In genomic region chr22:23903328-23903971, GRCh38 we compare ENCODE assay signal across 1 cellular context.
A peak's percentile ranks its signal among the peaks of the same experiment; 100 is the strongest.
TF ChIP-seq lines count a peak whose summit lies in the region.

No MANE protein-coding gene starts in this region.

TF ChIP-seq in HEK293, 187 proteins besides CTCF, POLR2A, EP300 and RAD21 (continued from another document and continues in another):
- TF ChIP-seq ZNF658 (tag by site-specific recombination; IDR thresholded peaks at IDR 0.05) (no peak), HOXC10 (CRISPR knock-in tag; IDR thresholded peaks at IDR 0.05) (no peak), ZNF580 (tag by site-specific recombination; IDR thresholded peaks at IDR 0.05) (no peak), KLF7 (tag by site-specific recombination; IDR thresholded peaks at IDR 0.05; ENCODE audit: borderline replicate concordance) (no peak), ZNF211 (tag by site-specific recombination; IDR thresholded peaks at IDR 0.05; ENCODE audit: low read depth) (no peak), ZNF645 (tag by site-specific recombination; IDR thresholded peaks at IDR 0.05) (no peak), ZFP37 (tag by site-specific recombination; IDR thresholded peaks at IDR 0.05) (no peak), ZNF239 (tag by site-specific recombination; IDR thresholded peaks at IDR 0.05) (no peak), ZNF354C (tag by site-specific recombination; IDR thresholded peaks at IDR 0.05; ENCODE audit: borderline replicate concordance, low read depth) (no peak), ZNF155 (tag by site-specific recombination; IDR thresholded peaks at IDR 0.05) (no peak), ZNF830 (tag by site-specific recombination; IDR thresholded peaks at IDR 0.05; ENCODE audit: low read depth) (no peak), ZNF140 (tag by site-specific recombination; IDR thresholded peaks at IDR 0.05) (no peak), ZFHX2 (tag by site-specific recombination; conservative IDR thresholded peaks at IDR 0.05) (peak; percentile 63), ZBTB1 (tag by site-specific recombination; IDR thresholded peaks at IDR 0.05) (no peak), ZNF214 (tag by site-specific recombination; IDR thresholded peaks at IDR 0.05; ENCODE audit: borderline replicate concordance) (no peak), PRDM10 (tag by site-specific recombination; IDR thresholded peaks at IDR 0.05) (peak; percentile 83), ZNF488 (tag by site-specific recombination; IDR thresholded peaks at IDR 0.05) (no peak), ZSCAN23 (tag by site-specific recombination; IDR thresholded peaks at IDR 0.05) (no peak), ZNF274 (IDR thresholded peaks at IDR 0.05; ENCODE audit: low read length) (no peak), ZNF274 (tag by site-specific recombination; IDR thresholded peaks at IDR 0.05; ENCODE audit: borderline replicate concordance) (no peak), ZBTB48 (tag by site-specific recombination; IDR thresholded peaks at IDR 0.05) (peak; percentile 88), EGR2 (tag by site-specific recombination; IDR thresholded peaks at IDR 0.05; ENCODE audit: low read depth) (0 out of 2 replicates have a peak, but pooled peaks have one; percentile 29), ZNF146 (tag by site-specific recombination; IDR thresholded peaks at IDR 0.05) (no peak), ZEB2 (tag by site-specific recombination; IDR thresholded peaks at IDR 0.05) (peak; percentile 43; the same call in 1 of the 2 replicates), ZNF426 (tag by site-specific recombination; IDR thresholded peaks at IDR 0.05) (no peak), ZNF132 (tag by site-specific recombination; IDR thresholded peaks at IDR 0.05; ENCODE audit: borderline replicate concordance) (no peak), REPIN1 (tag by site-specific recombination; IDR thresholded peaks at IDR 0.05; ENCODE audit: low read depth) (no peak), ZNF335 (tag by site-specific recombination; conservative IDR thresholded peaks at IDR 0.05) (peak; percentile 84), ZNF157 (tag by site-specific recombination; IDR thresholded peaks at IDR 0.05) (no peak), IKZF3 (tag by site-specific recombination; IDR thresholded peaks at IDR 0.05) (peak; percentile 62; the same call in 1 of the 2 replicates), ZNF16 (tag by site-specific recombination; IDR thresholded peaks at IDR 0.05; ENCODE audit: low read depth) (no peak), GLIS1 (tag by site-specific recombination; IDR thresholded peaks at IDR 0.05) (peak; percentile 87), ZNF223 (tag by site-specific recombination; IDR thresholded peaks at IDR 0.05) (no peak), ZNF341 (tag by site-specific recombination; IDR thresholded peaks at IDR 0.05; ENCODE audit: low read depth) (no peak), SP3 (tag by site-specific recombination; IDR thresholded peaks at IDR 0.05) (no peak), SCRT1 (tag by site-specific recombination; IDR thresholded peaks at IDR 0.05; ENCODE audit: borderline replicate concordance) (no peak), ZNF692 (tag by site-specific recombination; IDR thresholded peaks at IDR 0.05) (peak; percentile 58; the same call in 1 of the 2 replicates), ZNF184 (tag by site-specific recombination; IDR thresholded peaks at IDR 0.05) (no peak), ZNF513 (tag by site-specific recombination; IDR thresholded peaks at IDR 0.05) (no peak), ATF2 (tag by site-specific recombination; IDR thresholded peaks at IDR 0.05; ENCODE audit: low read depth) (no peak), ZNF600 (tag by site-specific recombination; IDR thresholded peaks at IDR 0.05) (peak; percentile 81), ZNF394 (tag by site-specific recombination; IDR thresholded peaks at IDR 0.05; ENCODE audit: borderline replicate concordance) (0 out of 2 replicates have a peak, but pooled peaks have one; percentile 36), ZNF76 (tag by site-specific recombination; IDR thresholded peaks at IDR 0.05; ENCODE audit: borderline replicate concordance, low read depth) (no peak), ZFP69B (tag by site-specific recombination; IDR thresholded peaks at IDR 0.05) (peak; percentile 39; the same call in 1 of the 2 replicates), ZNF701 (tag by site-specific recombination; IDR thresholded peaks at IDR 0.05) (no peak), ZNF529 (tag by site-specific recombination; IDR thresholded peaks at IDR 0.05; ENCODE audit: insufficient replicate concordance) (no peak), ZNF677 (tag by site-specific recombination; IDR thresholded peaks at IDR 0.05) (no peak), ZNF629 (tag by site-specific recombination; IDR thresholded peaks at IDR 0.05) (peak; percentile 68), MZF1 (tag by site-specific recombination; IDR thresholded peaks at IDR 0.05; ENCODE audit: borderline replicate concordance) (no peak), ZNF324 (tag by site-specific recombination; IDR thresholded peaks at IDR 0.05) (peak; percentile 47; the same call in 1 of the 2 replicates), GLI4 (tag by site-specific recombination; IDR thresholded peaks at IDR 0.05) (no peak), ZNF555 (tag by site-specific recombination; conservative IDR thresholded peaks at IDR 0.05) (no peak), ZNF660 (tag by site-specific recombination; IDR thresholded peaks at IDR 0.05) (peak; percentile 88), ZIC2 (tag by site-specific recombination; IDR thresholded peaks at IDR 0.05) (peak; percentile 98), ZBTB10 (tag by site-specific recombination; IDR thresholded peaks at IDR 0.05) (no peak), ZNF416 (tag by site-specific recombination; IDR thresholded peaks at IDR 0.05) (no peak), OSR2 (tag by site-specific recombination; IDR thresholded peaks at IDR 0.05) (no peak), ZNF366 (tag by site-specific recombination; conservative IDR thresholded peaks at IDR 0.05) (peak; percentile 74; the same call in 1 of the 2 replicates), ZNF449 (tag by site-specific recombination; IDR thresholded peaks at IDR 0.05) (no peak)
